ENCODE assay signal across 22 cellular contexts in genomic region chr12:52677126-52677525, GRCh38. TPM values are rescaled to one million over a fixed set of nuclear protein-coding genes. Genes with fewer than 3 reads are reported as not detected.
DNase-seq lines count a peak whose midpoint lies in the region; TF ChIP-seq lines count a peak whose summit lies in the region.
"Had no signal": no experiment of that assay in that cellular context is flagged by ENCODE, and none has a peak within 500 bp of the region (broad histone marks: within the 10 kb centered on the region; RNA-seq: fewer than 3 reads in every experiment).

No MANE protein-coding gene starts in this region.

- H3K9me3 ChIP-seq in SJSA1 (replicated peaks): peaks cover 17% of the 10 kb centered on the region
- peaks cover 5% of the 10 kb centered on the region for H3K9me3 ChIP-seq in trophoblast cell (ENCODE audit: insufficient read depth, low read depth, low read length)
- H3K9me3 ChIP-seq: Caco-2 had no signal

- H3K4ac ChIP-seq in trophoblast cell (ENCODE audit: low read depth, low read length): no peak overlapping the region

- H4K8ac ChIP-seq in trophoblast cell (ENCODE audit: low read depth, low read length): no peak overlapping the region

- H3K4me2 ChIP-seq in trophoblast cell (ENCODE audit: low read length): no peak overlapping the region
- H3K4me2 ChIP-seq: GM23338 had no signal

- no peak overlapping the region for H4K12ac ChIP-seq in trophoblast cell (ENCODE audit: low read depth, low read length)

- POLR2A ChIA-PET in activated CD4-positive, alpha-beta T cell treated with anti-CD3 and anti-CD28 coated beads, Interleukin-2, amount 10 ng/mL, durations not matched to agents 7 days and 5 days (lab: Charles Lee): no interaction called here

- H3K4me3 Mint-ChIP-seq in activated naive CD8-positive, alpha-beta T cell: peak overlapping the region; percentile 52
- no peak overlapping the region for H3K4me3 Mint-ChIP-seq in activated naive CD8-positive, alpha-beta T cell treated with anti-CD3 and anti-CD28 coated beads for 36 hours
- H3K4me3 Mint-ChIP-seq in type B pancreatic cell: peak overlapping the region; percentile 21
- no peak overlapping the region for H3K4me3 Mint-ChIP-seq in activated CD4-positive, alpha-beta T cell treated with anti-CD3 and anti-CD28 coated beads, Interleukin-2, amount 10 ng/mL, durations not matched to agents 7 days and 5 days
- H3K4me3 Mint-ChIP-seq: CD8-positive, alpha-beta T cell; GM23338; H9 had no signal

- no peak overlapping the region for H2AK5ac ChIP-seq in trophoblast cell (ENCODE audit: low read length)

- no peak overlapping the region for H4K91ac ChIP-seq in trophoblast cell (ENCODE audit: low read depth, low read length)

- H3K14ac ChIP-seq in trophoblast cell (ENCODE audit: low read length): no peak overlapping the region

- H3K27me3 Mint-ChIP-seq in activated naive CD8-positive, alpha-beta T cell: no peaks in the 10 kb centered on the region
- H3K27me3 Mint-ChIP-seq in activated naive CD8-positive, alpha-beta T cell treated with anti-CD3 and anti-CD28 coated beads for 36 hours: peaks cover 3% of the 10 kb centered on the region
- peaks cover 24% of the 10 kb centered on the region for H3K27me3 Mint-ChIP-seq in type B pancreatic cell
- peaks cover 24% of the 10 kb centered on the region for H3K27me3 Mint-ChIP-seq in activated CD4-positive, alpha-beta T cell treated with anti-CD3 and anti-CD28 coated beads, Interleukin-2, amount 10 ng/mL, durations not matched to agents 7 days and 5 days

- peaks cover 44% of the 10 kb centered on the region for H3K4me1 Mint-ChIP-seq in activated naive CD8-positive, alpha-beta T cell (ENCODE audit: low read depth)
- H3K4me1 Mint-ChIP-seq in activated naive CD8-positive, alpha-beta T cell treated with anti-CD3 and anti-CD28 coated beads for 36 hours: peaks cover 23% of the 10 kb centered on the region
- H3K4me1 Mint-ChIP-seq in type B pancreatic cell (ENCODE audit: unreplicated experiment): no peaks in the 10 kb centered on the region
- H3K4me1 Mint-ChIP-seq in activated CD4-positive, alpha-beta T cell treated with anti-CD3 and anti-CD28 coated beads, Interleukin-2, amount 10 ng/mL, durations not matched to agents 7 days and 5 days: peaks cover 28% of the 10 kb centered on the region
- H3K4me1 Mint-ChIP-seq: GM23338, H9 had no signal

- H3K9ac ChIP-seq in trophoblast cell (ENCODE audit: low read length): no peak overlapping the region

- no peaks in the 10 kb centered on the region for H3K9me3 Mint-ChIP-seq in activated naive CD8-positive, alpha-beta T cell (ENCODE audit: low read depth)
- no peaks in the 10 kb centered on the region for H3K9me3 Mint-ChIP-seq in activated naive CD8-positive, alpha-beta T cell treated with anti-CD3 and anti-CD28 coated beads for 36 hours
- no peaks in the 10 kb centered on the region for H3K9me3 Mint-ChIP-seq in type B pancreatic cell
- no peaks in the 10 kb centered on the region for H3K9me3 Mint-ChIP-seq in activated CD4-positive, alpha-beta T cell treated with anti-CD3 and anti-CD28 coated beads, Interleukin-2, amount 10 ng/mL, durations not matched to agents 7 days and 5 days
- H3K9me3 Mint-ChIP-seq: CD8-positive, alpha-beta T cell; GM23338; H9 had no signal

- no peaks in the 10 kb centered on the region for H3K79me2 ChIP-seq in trophoblast cell (ENCODE audit: control insufficient read depth, insufficient read depth, low read length, poor library complexity)

- no peaks in the 10 kb centered on the region for H3K36me3 Mint-ChIP-seq in activated naive CD8-positive, alpha-beta T cell
- H3K36me3 Mint-ChIP-seq in activated naive CD8-positive, alpha-beta T cell treated with anti-CD3 and anti-CD28 coated beads for 36 hours: no peaks in the 10 kb centered on the region
- H3K36me3 Mint-ChIP-seq in type B pancreatic cell: peaks cover 3% of the 10 kb centered on the region
- H3K36me3 Mint-ChIP-seq in activated CD4-positive, alpha-beta T cell treated with anti-CD3 and anti-CD28 coated beads, Interleukin-2, amount 10 ng/mL, durations not matched to agents 7 days and 5 days (ENCODE audit: low read depth): no peaks in the 10 kb centered on the region
- H3K36me3 Mint-ChIP-seq: CD8-positive, alpha-beta T cell had no signal

- peaks cover 4% of the 10 kb centered on the region for H3K79me1 ChIP-seq in trophoblast cell (ENCODE audit: low read length)

- WGBS in trophoblast cell (ENCODE audit: extremely low coverage, insufficient coverage, insufficient read length): no CpG with 5 or more reads among the region's 5 CpGs

- H3K4me3 ChIP-seq in SJSA1: no peak overlapping the region
- H3K4me3 ChIP-seq in trophoblast cell (ENCODE audit: low read depth, low read length): no peak overlapping the region
- H3K4me3 ChIP-seq: GM12878, GM23338 had no signal

- no peak overlapping the region for H3K27ac Mint-ChIP-seq in activated naive CD8-positive, alpha-beta T cell
- H3K27ac Mint-ChIP-seq in activated naive CD8-positive, alpha-beta T cell treated with anti-CD3 and anti-CD28 coated beads for 36 hours: no peak overlapping the region
- no peak overlapping the region for H3K27ac Mint-ChIP-seq in type B pancreatic cell
- H3K27ac Mint-ChIP-seq in activated CD4-positive, alpha-beta T cell treated with anti-CD3 and anti-CD28 coated beads, Interleukin-2, amount 10 ng/mL, durations not matched to agents 7 days and 5 days: no peak overlapping the region
- H3K27ac Mint-ChIP-seq: CD8-positive, alpha-beta T cell; GM23338; H9 had no signal

- no peak for DNase-seq in activated naive CD8-positive, alpha-beta T cell treated with anti-CD3 and anti-CD28 coated beads for 36 hours
- DNase-seq in SJSA1 (ENCODE audit: low read depth in 1 of 2, low spot score in 2 of 2) (peak; percentile 80 to 94), mesenteric fat pad (ENCODE audit: low spot score) (peak; percentile 22), type B pancreatic cell (ENCODE audit: extremely low spot score, unreplicated experiment) (no peak), NCI-H1694 treated with DMSO at 0.1 percent for 48 hours (lab: John Stamatoyannopoulos, UW) (no peak), trophoblast cell (no peak)
- no peak for DNase-seq in activated CD4-positive, alpha-beta T cell treated with anti-CD3 and anti-CD28 coated beads, Interleukin-2, amount 10 ng/mL, durations not matched to agents 7 days and 5 days
- DNase-seq: C1 segment of cervical spinal cord; Caco-2; CD8-positive, alpha-beta T cell; DMS 273 treated with DMSO at 0.1 percent for 48 hours; DMS79; EL; GDM1; H9 had no signal

- no peak overlapping the region for H3K18ac ChIP-seq in trophoblast cell (ENCODE audit: low read length)

- H3K27ac ChIP-seq in SJSA1 (no peak overlapping the region), trophoblast cell (ENCODE audit: low read depth, low read length) (no peak overlapping the region)

- H3K27me3 ChIP-seq in SJSA1 (replicated peaks): peaks cover 8% of the 10 kb centered on the region; the same call in 1 of the 2 replicates
- H3K27me3 ChIP-seq in trophoblast cell (ENCODE audit: insufficient read depth, low read length): peaks cover 4% of the 10 kb centered on the region

- H2AFZ ChIP-seq in trophoblast cell (ENCODE audit: insufficient read depth, low read length, poor library complexity): no peak overlapping the region
- H2AFZ ChIP-seq: GM23338 had no signal

- CTCF ChIA-PET in activated CD4-positive, alpha-beta T cell treated with anti-CD3 and anti-CD28 coated beads, Interleukin-2, amount 10 ng/mL, durations not matched to agents 7 days and 5 days (lab: Charles Lee): interaction anchor here (0.7 kb wide), 1 partner anchor 87 kb away, joined by 3 read pairs; no protein-coding TSS in a partner anchor

- no peak overlapping the region for H2BK5ac ChIP-seq in trophoblast cell (ENCODE audit: low read depth, low read length, poor library complexity)

- no peak for TF ChIP-seq CTCF in type B pancreatic cell (conservative IDR thresholded peaks at IDR 0.05)

- no peak overlapping the region for H3K23ac ChIP-seq in trophoblast cell (ENCODE audit: low read length)

- peaks cover 52% of the 10 kb centered on the region for H3K36me3 ChIP-seq in SJSA1
- no peaks in the 10 kb centered on the region for H3K36me3 ChIP-seq in trophoblast cell (ENCODE audit: control insufficient read depth in 1 of 2, insufficient read depth in 2 of 2, low read length in 2 of 2)

- H3K4me1 ChIP-seq in SJSA1 (replicated peaks) (peaks cover 8% of the 10 kb centered on the region), trophoblast cell (ENCODE audit: control insufficient read depth in 1 of 2, insufficient read depth in 2 of 2, low read length in 2 of 2) (peaks cover 12 to 19% of the 10 kb centered on the region in 2 experiments)

- H2BK12ac ChIP-seq in trophoblast cell (ENCODE audit: low read length): no peak overlapping the region

- no peak overlapping the region for H2BK120ac ChIP-seq in trophoblast cell (ENCODE audit: insufficient read depth, low read length, poor library complexity)

RNA-seq across cellular contexts. Expression of gene KRT1, which starts 3.1 kb away (rescaled TPM):
- not detected for total RNA-seq in activated naive CD8-positive, alpha-beta T cell treated with anti-CD3 and anti-CD28 coated beads for 36 hours
- 1.00 TPM in 1 of 2 replicates, not detected in the other for total RNA-seq in SJSA1 (2014; rRNA removed; shearing (Covaris generic))
- total RNA-seq in mesenteric fat pad (not detected), type B pancreatic cell (ENCODE audit: low replicate concordance) (269 and 837 TPM in 2 replicates)
- total RNA-seq in activated CD4-positive, alpha-beta T cell treated with anti-CD3 and anti-CD28 coated beads, Interleukin-2, amount 10 ng/mL, durations not matched to agents 7 days and 5 days: under 1 TPM; 0.33 to 0.60 TPM
- polyA plus RNA-seq in trophoblast cell (2013): not detected in 2 replicates
- total RNA-seq: A172, A673, GM12878, GM23338, H4, H9 had no signal
- polyA plus RNA-seq: BJ, GM12878, GM23338 had no signal

RNA-seq across cellular contexts. Expression of gene KRT2, which starts 25.1 kb away (rescaled TPM):
- total RNA-seq in activated naive CD8-positive, alpha-beta T cell treated with anti-CD3 and anti-CD28 coated beads for 36 hours: not detected
- total RNA-seq in SJSA1 (2014; rRNA removed; shearing (Covaris generic)): not detected in 2 replicates
- total RNA-seq in mesenteric fat pad: not detected
- total RNA-seq in type B pancreatic cell (ENCODE audit: low replicate concordance): not detected in 2 replicates
- under 1 TPM; 0.10 TPM for total RNA-seq in activated CD4-positive, alpha-beta T cell treated with anti-CD3 and anti-CD28 coated beads, Interleukin-2, amount 10 ng/mL, durations not matched to agents 7 days and 5 days
- polyA plus RNA-seq in trophoblast cell (2013): not detected in 2 replicates
- total RNA-seq: A172, A673, Caco-2, GM23338, H9 had no signal
- polyA plus RNA-seq: BJ, GM23338 had no signal

RNA-seq across cellular contexts. Expression of gene KRT77, which starts 26.2 kb away (rescaled TPM):
- not detected for total RNA-seq in activated naive CD8-positive, alpha-beta T cell treated with anti-CD3 and anti-CD28 coated beads for 36 hours
- total RNA-seq in SJSA1 (2014; rRNA removed; shearing (Covaris generic)): not detected in 2 replicates
- total RNA-seq in mesenteric fat pad (not detected), type B pancreatic cell (ENCODE audit: low replicate concordance) (0.27 and 2.3 TPM in 2 replicates)
- total RNA-seq in activated CD4-positive, alpha-beta T cell treated with anti-CD3 and anti-CD28 coated beads, Interleukin-2, amount 10 ng/mL, durations not matched to agents 7 days and 5 days: not detected
- polyA plus RNA-seq in trophoblast cell (2013): 0.04 and 0.05 TPM in 2 replicates
- total RNA-seq: A172; A673; Caco-2; CD8-positive, alpha-beta T cell; GM12878; GM23338; H4; H9 had no signal
- polyA plus RNA-seq: BJ, GM12878, GM23338 had no signal

RNA-seq across cellular contexts. Expression of gene KRT73, which starts 58.8 kb away (rescaled TPM):
- total RNA-seq in activated naive CD8-positive, alpha-beta T cell treated with anti-CD3 and anti-CD28 coated beads for 36 hours: under 1 TPM; 0.14 to 0.29 TPM
- total RNA-seq in SJSA1 (2014; rRNA removed; shearing (Covaris generic)): not detected in 2 replicates
- not detected for total RNA-seq in mesenteric fat pad
- 0.12 TPM in 1 of 2 replicates, not detected in the other for total RNA-seq in type B pancreatic cell (ENCODE audit: low replicate concordance)
- total RNA-seq in activated CD4-positive, alpha-beta T cell treated with anti-CD3 and anti-CD28 coated beads, Interleukin-2, amount 10 ng/mL, durations not matched to agents 7 days and 5 days: 1 to 10 TPM; 8.2 to 8.6 TPM
- not detected in 2 replicates for polyA plus RNA-seq in trophoblast cell (2013)
- total RNA-seq: A172, A673, Caco-2, GM12878, GM23338, H4, H9 had no signal
- polyA plus RNA-seq: BJ, GM12878, GM23338 had no signal

Comparison
In these comparisons a context has a peak if more than half of its experiments do, and no peak if none do; other contexts are left out.
1. H3K4me3 Mint-ChIP-seq: peak in activated naive CD8-positive, alpha-beta T cell (single experiment) and type B pancreatic cell (single experiment); none in activated naive CD8-positive, alpha-beta T cell treated with anti-CD3 and anti-CD28 coated beads for 36 hours (single experiment) and activated CD4-positive, alpha-beta T cell treated with anti-CD3 and anti-CD28 coated beads, Interleukin-2, amount 10 ng/mL, durations not matched to agents 7 days and 5 days (single experiment).
2. DNase-seq: peak in SJSA1 (2 of 2) and mesenteric fat pad (single experiment); none in activated naive CD8-positive, alpha-beta T cell treated with anti-CD3 and anti-CD28 coated beads for 36 hours (single experiment), type B pancreatic cell (single experiment), activated CD4-positive, alpha-beta T cell treated with anti-CD3 and anti-CD28 coated beads, Interleukin-2, amount 10 ng/mL, durations not matched to agents 7 days and 5 days (single experiment), NCI-H1694 treated with DMSO at 0.1 percent for 48 hours (single experiment) and trophoblast cell (0 of 2).
3. RNA of gene KRT1, which starts 3.1 kb away (total RNA-seq): 269 to 837 TPM in type B pancreatic cell; 1.00 TPM in SJSA1, 0.33 to 0.60 TPM in activated CD4-positive, alpha-beta T cell treated with anti-CD3 and anti-CD28 coated beads, Interleukin-2, amount 10 ng/mL, durations not matched to agents 7 days and 5 days, not detected in mesenteric fat pad (single experiment) and not detected in activated naive CD8-positive, alpha-beta T cell treated with anti-CD3 and anti-CD28 coated beads for 36 hours; every median in the first group is over 100 times any median in the second.